8 cellular contexts compared by ENCODE assay signal in genomic region chr11:128302425-128303186, GRCh38.
A peak's percentile ranks its signal among the peaks of the same experiment; 100 is the strongest.
DNase-seq lines count a peak whose midpoint lies in the region; ATAC-seq and TF ChIP-seq lines count a peak whose summit lies in the region.

No MANE protein-coding gene starts in this region.

- ATAC-seq in HG03064 (IDR thresholded peaks at IDR 0.05; ENCODE audit: low read depth, unreplicated experiment) (peak; percentile 65), activated B cell treated with CpG ODN at 0.5 μM for 24 hours (ENCODE audit: low read depth) (peak; percentile 89), memory B cell (ENCODE audit: low read depth) (peak; percentile 95)

- POLR2A ChIA-PET in activated B cell treated with CpG ODN at 0.5 μM for 24 hours (lab: Charles Lee): interaction anchor here (0.7 to 2.3 kb wide), 10 partner anchors 10 to 391 kb away, joined by 3 to 10 read pairs (median 3); partner anchors contain the start of gene FLI1

- no peaks in the 10 kb centered on the region for H3K27me3 ChIP-seq in suprapubic skin
- no peaks in the 10 kb centered on the region for H3K27me3 ChIP-seq in prostate gland (replicated peaks; ENCODE audit: insufficient read depth)

- no peak for TF ChIP-seq EP300 in suprapubic skin (IDR thresholded peaks at IDR 0.05)

- peaks cover 16% of the 10 kb centered on the region for H3K4me1 ChIP-seq in suprapubic skin
- H3K4me1 ChIP-seq in prostate gland (replicated peaks): no peaks in the 10 kb centered on the region

- 85% methylated on average over 7 of the region's 7 CpGs for WGBS in suprapubic skin
- 62% methylated on average over 7 of the region's 7 CpGs for WGBS in prostate gland

- peaks cover 73% of the 10 kb centered on the region for H3K4me1 Mint-ChIP-seq in activated B cell treated with CpG ODN at 0.5 μM for 24 hours
- H3K4me1 Mint-ChIP-seq in memory B cell: peaks cover 62% of the 10 kb centered on the region

- TF ChIP-seq POLR2A in suprapubic skin (IDR thresholded peaks at IDR 0.05): peak in 1 of 2 donors; percentile 14
- no peak for TF ChIP-seq POLR2A in prostate gland (IDR thresholded peaks at IDR 0.05)

- DNase-seq in activated T-cell treated with anti-CD3 and anti-CD28 coated beads, Interleukin-2, amount 50 U/mL, for 1 hour: peak; percentile 51
- no peak for DNase-seq in activated T-cell treated with anti-CD3 and anti-CD28 coated beads for 4 hours
- DNase-seq in activated B cell treated with CpG ODN at 0.5 μM for 24 hours: no peak
- DNase-seq in memory B cell (ENCODE audit: low spot score in 2 of 2): peak; percentile 33 to 52
- no peak for DNase-seq in suprapubic skin (ENCODE audit: low spot score in 2 of 2)
- no peak for DNase-seq in prostate gland (ENCODE audit: low spot score)
- DNase-seq in NCI-H1930 (lab: John Stamatoyannopoulos, UW): no peak

- no peak for TF ChIP-seq CTCF in activated B cell treated with CpG ODN at 0.5 μM for 24 hours (IDR thresholded peaks at IDR 0.05)
- TF ChIP-seq CTCF in suprapubic skin (IDR thresholded peaks at IDR 0.05): no peak
- TF ChIP-seq CTCF in prostate gland (IDR thresholded peaks at IDR 0.05): no peak

- H3K4me3 Mint-ChIP-seq in activated B cell treated with CpG ODN at 0.5 μM for 24 hours: peak overlapping the region; percentile 21
- peak overlapping the region; percentile 14 for H3K4me3 Mint-ChIP-seq in memory B cell

- H3K27me3 Mint-ChIP-seq in activated B cell treated with CpG ODN at 0.5 μM for 24 hours (no peaks in the 10 kb centered on the region), memory B cell (no peaks in the 10 kb centered on the region)

- no peak overlapping the region for H3K27ac ChIP-seq in suprapubic skin
- H3K27ac ChIP-seq in prostate gland: no peak overlapping the region

- H3K36me3 Mint-ChIP-seq in activated B cell treated with CpG ODN at 0.5 μM for 24 hours (ENCODE audit: low read depth) (no peaks in the 10 kb centered on the region), memory B cell (no peaks in the 10 kb centered on the region)

- H3K36me3 ChIP-seq in suprapubic skin (no peaks in the 10 kb centered on the region), prostate gland (no peaks in the 10 kb centered on the region)

- H3K9me3 ChIP-seq in suprapubic skin (no peaks in the 10 kb centered on the region), prostate gland (no peaks in the 10 kb centered on the region)

- H3K27ac Mint-ChIP-seq in activated B cell treated with CpG ODN at 0.5 μM for 24 hours: peak overlapping the region; percentile 81
- H3K27ac Mint-ChIP-seq in memory B cell: peak overlapping the region; percentile 92

- CTCF ChIA-PET in activated B cell treated with CpG ODN at 0.5 μM for 24 hours (lab: Charles Lee): interaction anchor here (0.7 to 1.6 kb wide), 3 partner anchors 12 to 646 kb away, joined by 3 to 4 read pairs (median 4); no protein-coding TSS in a partner anchor

- H3K4me3 ChIP-seq in suprapubic skin (no peak overlapping the region), prostate gland (no peak overlapping the region)

- no peaks in the 10 kb centered on the region for H3K9me3 Mint-ChIP-seq in activated B cell treated with CpG ODN at 0.5 μM for 24 hours
- H3K9me3 Mint-ChIP-seq in memory B cell: no peaks in the 10 kb centered on the region

- intact Hi-C loops in activated B cell treated with CpG ODN at 0.5 μM for 24 hours (cut with micrococcal nuclease) (loop anchor here (1.0 kb wide), 3 partner anchors 10 to 16 kb away; no protein-coding TSS in a partner anchor), prostate gland (cut with DNase I) (no loop called here)

Comparison
In these comparisons a context has a peak if more than half of its experiments do, and no peak if none do; other contexts are left out.
1. DNase-seq: peak in activated T-cell treated with anti-CD3 and anti-CD28 coated beads, Interleukin-2, amount 50 U/mL, for 1 hour (single experiment) and memory B cell (2 of 2); none in activated T-cell treated with anti-CD3 and anti-CD28 coated beads for 4 hours (single experiment), activated B cell treated with CpG ODN at 0.5 μM for 24 hours (single experiment), suprapubic skin (0 of 2), prostate gland (single experiment) and NCI-H1930 (0 of 2).
2. Peak in every context shown above with its lines, with median percentiles within 50 percentile points of each other: ATAC-seq.